In the genomic region with DNA sequence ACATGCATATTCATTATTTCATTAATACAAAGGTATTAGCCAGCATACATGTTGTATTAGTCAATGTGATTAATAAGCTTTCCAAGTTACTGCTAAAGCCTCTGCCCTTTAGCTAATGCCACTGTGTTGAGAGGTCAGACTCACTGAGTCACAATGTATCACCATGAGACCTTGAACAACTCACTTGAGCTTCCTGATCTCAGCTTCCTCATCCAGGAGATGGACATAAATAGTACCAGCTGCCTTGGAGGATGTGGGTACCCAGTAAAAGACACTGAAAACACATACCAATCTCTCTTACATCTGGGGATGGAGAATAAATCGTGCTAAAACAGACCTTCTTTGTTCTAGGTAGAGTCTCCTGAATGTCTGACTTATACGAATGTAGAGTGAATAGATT, we compare ENCODE assay signal across 1 cellular context.
TF ChIP-seq lines count a peak whose summit lies in the region.

No MANE protein-coding gene starts in this region.

TF ChIP-seq in IMR-90, 13 proteins besides CTCF, POLR2A, EP300 and RAD21:
- TF ChIP-seq BHLHE40 (IDR thresholded peaks at IDR 0.05; ENCODE audit: low read depth, low read length): no peak
- TF ChIP-seq SMC3 (IDR thresholded peaks at IDR 0.05; ENCODE audit: low read depth, low read length): no peak
- TF ChIP-seq MAZ (IDR thresholded peaks at IDR 0.05; ENCODE audit: borderline replicate concordance, low read depth, low read length): no peak
- TF ChIP-seq RCOR1 (IDR thresholded peaks at IDR 0.05; ENCODE audit: insufficient replicate concordance, low read length): no peak
- TF ChIP-seq MAFK (IDR thresholded peaks at IDR 0.05; ENCODE audit: low read depth, low read length): no peak
- no peak for TF ChIP-seq MXI1 (IDR thresholded peaks at IDR 0.05; ENCODE audit: borderline replicate concordance, low read depth, low read length)
- no peak for TF ChIP-seq CEBPB (IDR thresholded peaks at IDR 0.05; ENCODE audit: low read depth, low read length)
- no peak for TF ChIP-seq CHD1 (IDR thresholded peaks at IDR 0.05; ENCODE audit: low read depth, low read length)
- TF ChIP-seq, protein P1, sequence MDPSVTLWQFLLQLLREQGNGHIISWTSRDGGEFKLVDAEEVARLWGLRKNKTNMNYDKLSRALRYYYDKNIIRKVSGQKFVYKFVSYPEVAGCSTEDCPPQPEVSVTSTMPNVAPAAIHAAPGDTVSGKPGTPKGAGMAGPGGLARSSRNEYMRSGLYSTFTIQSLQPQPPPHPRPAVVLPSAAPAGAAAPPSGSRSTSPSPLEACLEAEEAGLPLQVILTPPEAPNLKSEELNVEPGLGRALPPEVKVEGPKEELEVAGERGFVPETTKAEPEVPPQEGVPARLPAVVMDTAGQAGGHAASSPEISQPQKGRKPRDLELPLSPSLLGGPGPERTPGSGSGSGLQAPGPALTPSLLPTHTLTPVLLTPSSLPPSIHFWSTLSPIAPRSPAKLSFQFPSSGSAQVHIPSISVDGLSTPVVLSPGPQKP (IDR thresholded peaks at IDR 0.05; ENCODE audit: borderline replicate concordance, low read depth, low read length): no peak
- TF ChIP-seq NFE2L2 (IDR thresholded peaks at IDR 0.05; ENCODE audit: low read depth, low read length): no peak
- TF ChIP-seq, protein P2, sequence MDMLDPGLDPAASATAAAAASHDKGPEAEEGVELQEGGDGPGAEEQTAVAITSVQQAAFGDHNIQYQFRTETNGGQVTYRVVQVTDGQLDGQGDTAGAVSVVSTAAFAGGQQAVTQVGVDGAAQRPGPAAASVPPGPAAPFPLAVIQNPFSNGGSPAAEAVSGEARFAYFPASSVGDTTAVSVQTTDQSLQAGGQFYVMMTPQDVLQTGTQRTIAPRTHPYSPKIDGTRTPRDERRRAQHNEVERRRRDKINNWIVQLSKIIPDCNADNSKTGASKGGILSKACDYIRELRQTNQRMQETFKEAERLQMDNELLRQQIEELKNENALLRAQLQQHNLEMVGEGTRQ (IDR thresholded peaks at IDR 0.05; ENCODE audit: low read depth, low read length): no peak
- no peak for TF ChIP-seq RFX5 (IDR thresholded peaks at IDR 0.05; ENCODE audit: low read depth, low read length)
- no peak for TF ChIP-seq FOS (IDR thresholded peaks at IDR 0.05; ENCODE audit: low read depth, low read length)
TF ChIP-seq in IMR-90: peak in this region for 0.
